In genomic region chr1:210905944-210906453, GRCh38 we compare ENCODE assay signal across 1 cellular context.
A peak's percentile ranks its signal among the peaks of the same experiment; 100 is the strongest.
TF ChIP-seq lines count a peak whose summit lies in the region.

No MANE protein-coding gene starts in this region.

TF ChIP-seq in K562, 482 proteins besides CTCF, POLR2A, EP300 and RAD21 (continued from another document):
- TF ChIP-seq NR2C2 (CRISPR knock-in tag; IDR thresholded peaks at IDR 0.05) (no peak), NR2C2 (tag; IDR thresholded peaks at IDR 0.05) (peak; percentile 43; the same call in 1 of the 2 replicates), NCOR1 (IDR thresholded peaks at IDR 0.05) (no peak), ZC3H8 (IDR thresholded peaks at IDR 0.05) (no peak)
